ENCODE assay signal across 1 cellular context in genomic region chr16:13552062-13552959, GRCh38.
TF ChIP-seq lines count a peak whose summit lies in the region.

No MANE protein-coding gene starts in this region.

TF ChIP-seq in neural cell, 6 proteins besides CTCF, POLR2A, EP300 and RAD21:
- TF ChIP-seq MXI1 (conservative IDR thresholded peaks at IDR 0.05; ENCODE audit: poor library complexity, severe bottlenecking) (no peak), TAF1 (IDR thresholded peaks at IDR 0.05; ENCODE audit: low read depth) (no peak), REST (IDR thresholded peaks at IDR 0.05; ENCODE audit: borderline replicate concordance) (no peak), POLR2AphosphoS5 (IDR thresholded peaks at IDR 0.05) (no peak), SMC3 (conservative IDR thresholded peaks at IDR 0.05; ENCODE audit: poor library complexity) (no peak), EZH2 (IDR thresholded peaks at IDR 0.05; ENCODE audit: borderline replicate concordance, insufficient read depth, low read length, poor library complexity, severe bottlenecking) (no peak)
